8 cellular contexts compared by ENCODE assay signal in the genomic region with DNA sequence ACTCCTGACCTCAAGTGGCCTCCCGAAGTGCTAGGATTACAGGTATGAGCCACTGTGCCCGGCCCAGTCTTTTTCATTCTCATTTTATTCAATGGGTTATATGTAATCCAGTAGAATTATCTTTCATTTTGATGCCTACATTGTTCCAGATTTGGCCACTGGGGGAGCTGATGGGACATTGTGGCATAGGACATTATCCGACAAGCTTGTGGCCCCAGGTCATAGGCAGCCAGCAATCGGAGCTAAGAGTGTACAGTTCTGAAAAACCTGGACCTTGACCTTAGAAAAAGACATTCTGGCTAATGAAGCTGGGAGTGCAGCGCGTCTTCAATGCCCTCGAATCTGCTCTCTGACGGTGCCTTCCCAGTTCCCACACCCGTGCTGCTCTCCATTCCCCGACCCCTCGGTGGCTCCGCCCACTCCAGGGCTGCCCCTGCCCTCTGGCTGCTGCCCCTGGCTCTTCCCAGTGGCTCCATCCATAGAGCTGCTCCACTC.
DNase-seq lines count a peak whose midpoint lies in the region; ATAC-seq and TF ChIP-seq lines count a peak whose summit lies in the region.

No MANE protein-coding gene starts in this region.

- TF ChIP-seq EP300 in suprapubic skin (IDR thresholded peaks at IDR 0.05) = no peak

- intact Hi-C loops in adrenal gland (cut with DNase I) = no loop called here

- TF ChIP-seq POLR2A in adrenal gland (IDR thresholded peaks at IDR 0.05) (no peak), suprapubic skin (IDR thresholded peaks at IDR 0.05) (no peak)

- H3K27me3 ChIP-seq in adrenal gland (no peaks in the 10 kb centered on the region), suprapubic skin (peaks cover 29% of the 10 kb centered on the region)

- peak; percentile 39 to 57 (median 49) for TF ChIP-seq CTCF in adrenal gland (IDR thresholded peaks at IDR 0.05)
- peak in 1 of 2 donors; percentile 64 for TF ChIP-seq CTCF in suprapubic skin (IDR thresholded peaks at IDR 0.05)

- DNase-seq in NCI-H2081 (lab: John Stamatoyannopoulos, UW) = peak; percentile 31 to 53
- DNase-seq in NCI-H2081 treated with DMSO at 0.1 percent for 48 hours (lab: John Stamatoyannopoulos, UW) = no peak
- peak; percentile 88 for DNase-seq in NCI-H69 (lab: John Stamatoyannopoulos, UW)
- DNase-seq in adrenal gland = peak; percentile 29 to 66 (median 51)
- DNase-seq in inferior parietal cortex (ENCODE audit: extremely low spot score) = peak; percentile 66
- peak; percentile 9 for DNase-seq in stimulated activated CD8-positive, alpha-beta memory T cell treated with anti-CD3 and anti-CD28 coated beads, Interleukin-7, amount 100 ng/mL, for 24 hours (ENCODE audit: low read depth)
- DNase-seq in suprapubic skin (ENCODE audit: low spot score in 2 of 2) = no peak

- H3K9me3 ChIP-seq in adrenal gland (replicated peaks in 1 of 3) (no peaks in the 10 kb centered on the region), suprapubic skin (no peaks in the 10 kb centered on the region)

- WGBS in adrenal gland, 4 donors = 15 to 26% (median 21%) methylated on average over 10 to 12 of the region's 12 CpGs
- whole genome bisulfite sequencing in suprapubic skin = 30% methylated on average over 9 of the region's 12 CpGs

- H3K27ac ChIP-seq in adrenal gland (no peak overlapping the region), suprapubic skin (no peak overlapping the region)

- H3K4me1 ChIP-seq in adrenal gland (replicated peaks in 1 of 2) (no peaks in the 10 kb centered on the region), suprapubic skin (peaks cover 5% of the 10 kb centered on the region)

- ATAC-seq in HG02759 (IDR thresholded peaks at IDR 0.05; ENCODE audit: unreplicated experiment) = peak; percentile 84

- H3K36me3 ChIP-seq in adrenal gland (replicated peaks in 1 of 2) = no peaks in the 10 kb centered on the region
- H3K36me3 ChIP-seq in suprapubic skin = no peaks in the 10 kb centered on the region

- no peak overlapping the region for H3K4me3 ChIP-seq in adrenal gland
- H3K4me3 ChIP-seq in suprapubic skin = no peak overlapping the region

Comparison
In these comparisons a context has a peak if more than half of its experiments do, and no peak if none do; other contexts are left out.
1. DNase-seq: peak in NCI-H2081 (2 of 2), NCI-H69 (single experiment), adrenal gland (7 of 7), inferior parietal cortex (single experiment) and stimulated activated CD8-positive, alpha-beta memory T cell treated with anti-CD3 and anti-CD28 coated beads, Interleukin-7, amount 100 ng/mL, for 24 hours (single experiment); none in NCI-H2081 treated with DMSO at 0.1 percent for 48 hours (single experiment) and suprapubic skin (0 of 2).